ENCODE assay signal across 1 cellular context in genomic region chr7:103082497-103082896, GRCh38.
TF ChIP-seq lines count a peak whose summit lies in the region.

No MANE protein-coding gene starts in this region.

TF ChIP-seq in HepG2, 621 proteins besides CTCF, POLR2A, EP300 and RAD21:
- 0 out of 2 replicates have a peak, but pooled peaks have one; percentile 23 for TF ChIP-seq ZNF281 (CRISPR knock-in tag; IDR thresholded peaks at IDR 0.05; ENCODE audit: borderline replicate concordance)
- TF ChIP-seq ATRX (CRISPR knock-in tag; IDR thresholded peaks at IDR 0.05; ENCODE audit: borderline replicate concordance): no peak
- no peak for TF ChIP-seq TEF (CRISPR knock-in tag; IDR thresholded peaks at IDR 0.05)
- TF ChIP-seq KAT2B (IDR thresholded peaks at IDR 0.05; ENCODE audit: borderline replicate concordance, low read depth, low read length): no peak
- no peak for TF ChIP-seq PRPF4 (IDR thresholded peaks at IDR 0.05; ENCODE audit: low read depth, low read length, poor library complexity, severe bottlenecking)
TF ChIP-seq in HepG2: peak in this region for 1.
